ENCODE assay signal across 23 cellular contexts in genomic region chr4:134958862-134959261, GRCh38.
"Had no signal": no experiment of that assay in that cellular context is flagged by ENCODE, and none has a peak within 500 bp of the region (broad histone marks: within the 10 kb centered on the region; RNA-seq: fewer than 3 reads in every experiment).

No MANE protein-coding gene starts in this region.

- DNase-seq: colonic mucosa; cortex of kidney; dermis blood vessel endothelial cell; dorsolateral prefrontal cortex; effector CD4-positive, alpha-beta T cell; effector CD8-positive, alpha-beta T cell; effector memory CD4-positive, alpha-beta T cell; effector memory CD8-positive, alpha-beta T cell; endodermal cell; erythroblast; esophagus squamous epithelium; foreskin fibroblast; foreskin keratinocyte; foreskin melanocyte; gastrocnemius medialis; glutamatergic neuron; head of caudate nucleus; heart left ventricle; heart right ventricle had no signal

- H3K27me3 ChIP-seq: colonic mucosa, dorsolateral prefrontal cortex, esophagus muscularis mucosa, esophagus squamous epithelium, foreskin keratinocyte, gastrocnemius medialis, gastroesophageal sphincter, heart left ventricle, heart right ventricle had no signal

- H3K27ac ChIP-seq: colonic mucosa, coronary artery, dorsolateral prefrontal cortex, epithelial cell of prostate, esophagus muscularis mucosa, esophagus squamous epithelium, foreskin keratinocyte, gastrocnemius medialis, gastroesophageal sphincter, heart left ventricle, heart right ventricle had no signal

- H3K9me3 ChIP-seq: colonic mucosa, esophagus muscularis mucosa, esophagus squamous epithelium, gastrocnemius medialis, gastroesophageal sphincter had no signal

- H3K36me3 ChIP-seq: colonic mucosa, esophagus muscularis mucosa, esophagus squamous epithelium, gastrocnemius medialis, gastroesophageal sphincter, heart left ventricle, heart right ventricle had no signal

- H3K4me3 ChIP-seq: colonic mucosa, coronary artery, dorsolateral prefrontal cortex, esophagus muscularis mucosa, esophagus squamous epithelium, gastrocnemius medialis, gastroesophageal sphincter, heart left ventricle, heart right ventricle had no signal
